Comparison of ENCODE assay signal across 1 cellular context in the genomic region with DNA sequence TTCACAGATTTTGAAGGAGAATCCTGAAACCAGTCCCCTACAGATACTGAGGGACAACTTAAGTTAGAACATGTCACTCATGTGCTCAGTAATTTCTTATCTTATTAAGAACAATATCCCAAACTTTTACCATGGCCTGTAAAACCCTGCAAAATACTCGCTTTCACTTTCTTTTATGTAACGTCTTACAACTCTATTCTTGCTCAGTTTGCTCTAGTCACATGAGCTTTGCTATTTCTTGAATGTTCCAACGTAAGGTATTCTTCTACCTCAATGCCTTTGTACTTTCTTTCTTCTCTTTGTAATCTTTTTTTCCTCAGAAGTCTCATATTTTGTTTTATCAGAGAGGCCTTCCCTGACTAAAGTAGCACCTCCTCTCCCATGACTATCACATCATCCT.
TF ChIP-seq lines count a peak whose summit lies in the region.

No MANE protein-coding gene starts in this region.

TF ChIP-seq in GM12878, 131 proteins besides CTCF, POLR2A, EP300 and RAD21:
- no peak for TF ChIP-seq SIX5 (IDR thresholded peaks at IDR 0.05; ENCODE audit: low read depth, low read length, severe bottlenecking)
- TF ChIP-seq JUND (IDR thresholded peaks at IDR 0.05; ENCODE audit: low read depth, low read length) = no peak
- TF ChIP-seq, protein P1, sequence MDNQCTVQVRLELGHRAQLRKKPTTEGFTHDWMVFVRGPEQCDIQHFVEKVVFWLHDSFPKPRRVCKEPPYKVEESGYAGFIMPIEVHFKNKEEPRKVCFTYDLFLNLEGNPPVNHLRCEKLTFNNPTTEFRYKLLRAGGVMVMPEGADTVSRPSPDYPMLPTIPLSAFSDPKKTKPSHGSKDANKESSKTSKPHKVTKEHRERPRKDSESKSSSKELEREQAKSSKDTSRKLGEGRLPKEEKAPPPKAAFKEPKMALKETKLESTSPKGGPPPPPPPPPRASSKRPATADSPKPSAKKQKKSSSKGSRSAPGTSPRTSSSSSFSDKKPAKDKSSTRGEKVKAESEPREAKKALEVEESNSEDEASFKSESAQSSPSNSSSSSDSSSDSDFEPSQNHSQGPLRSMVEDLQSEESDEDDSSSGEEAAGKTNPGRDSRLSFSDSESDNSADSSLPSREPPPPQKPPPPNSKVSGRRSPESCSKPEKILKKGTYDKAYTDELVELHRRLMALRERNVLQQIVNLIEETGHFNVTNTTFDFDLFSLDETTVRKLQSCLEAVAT (IDR thresholded peaks at IDR 0.05) = no peak
- no peak for TF ChIP-seq NR2C1 (IDR thresholded peaks at IDR 0.05)
- peak; percentile 59 for TF ChIP-seq RAD51 (IDR thresholded peaks at IDR 0.05)
- no peak for TF ChIP-seq GATAD2B (conservative IDR thresholded peaks at IDR 0.05; ENCODE audit: low read depth)
TF ChIP-seq in GM12878: peak in this region for 1.
